8 cellular contexts compared by ENCODE assay signal in the genomic region with DNA sequence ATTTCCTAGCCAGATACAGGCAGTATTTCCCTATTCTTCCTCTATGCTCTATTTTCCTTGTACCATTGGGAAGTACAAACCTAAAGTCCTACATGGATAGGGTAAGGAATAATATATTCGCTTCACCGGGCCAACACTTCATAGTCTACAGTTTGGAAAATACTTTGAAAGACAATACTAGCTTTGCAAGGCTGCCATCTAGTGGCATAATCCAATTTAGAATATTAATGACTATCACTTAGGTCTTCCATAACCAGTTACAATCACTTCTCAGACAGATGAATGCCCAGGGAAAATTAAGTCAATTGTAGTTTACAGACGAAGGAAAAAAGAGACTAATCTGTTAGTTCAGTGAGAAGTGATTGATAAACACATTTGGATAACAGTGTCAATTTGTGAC.
DNase-seq lines count a peak whose midpoint lies in the region; ATAC-seq and TF ChIP-seq lines count a peak whose summit lies in the region.

No MANE protein-coding gene starts in this region.

- H3K27me3 ChIP-seq in Karpas-422 (ENCODE audit: low read length): no peaks in the 10 kb centered on the region
- H3K27me3 ChIP-seq in WERI-Rb-1 (ENCODE audit: insufficient read depth, low read depth, severe bottlenecking): no peaks in the 10 kb centered on the region

- no peaks in the 10 kb centered on the region for H3K79me2 ChIP-seq in Karpas-422 (ENCODE audit: low read length)

- H3K4me1 ChIP-seq in Karpas-422 (ENCODE audit: low read length): no peaks in the 10 kb centered on the region

- H3K36me3 ChIP-seq in Karpas-422 (ENCODE audit: insufficient read depth, low read length) (no peaks in the 10 kb centered on the region), WERI-Rb-1 (no peaks in the 10 kb centered on the region)

- intact Hi-C loops in left colon (cut with DNase I, micrococcal nuclease): no loop called here

- POLR2A ChIA-PET in GM10248 (lab: Yijun Ruan, JAX): no interaction called here

- H3K4me3 ChIP-seq in Karpas-422 (ENCODE audit: low read length) (no peak overlapping the region), WERI-Rb-1 (ENCODE audit: low read depth, low read length) (no peak overlapping the region)

- no peak overlapping the region for H3K4me2 ChIP-seq in Karpas-422 (ENCODE audit: low read depth, low read length, poor library complexity, severe bottlenecking)

- TF ChIP-seq CTCF in 22Rv1 (IDR thresholded peaks at IDR 0.05) (peak; percentile 62), GM10248 (IDR thresholded peaks at IDR 0.05; ENCODE audit: control extremely low read depth, extremely low read depth, low read depth, missing control alignments) (peak; percentile 26), WERI-Rb-1 (IDR thresholded peaks at IDR 0.05; ENCODE audit: low read depth, low read length) (0 out of 2 replicates have a peak, but pooled peaks have one; percentile 4)

- H3K27ac ChIP-seq in 22Rv1 (no peak overlapping the region), Karpas-422 (ENCODE audit: low read length) (no peak overlapping the region), WERI-Rb-1 (no peak overlapping the region)

- ATAC-seq in left colon: peak; percentile 55

- CTCF ChIA-PET in GM10248 (lab: Yijun Ruan, JAX): interaction anchor here (1.1 to 1.5 kb wide), 2 partner anchors 12 to 1455 kb away, joined by 3 to 4 read pairs; no protein-coding TSS in a partner anchor

- H3K9ac ChIP-seq in Karpas-422 (ENCODE audit: low read length): no peak overlapping the region

- H3K9me3 ChIP-seq in Karpas-422 (ENCODE audit: low read length) (no peaks in the 10 kb centered on the region), WERI-Rb-1 (ENCODE audit: severe bottlenecking) (no peaks in the 10 kb centered on the region)

- H2AFZ ChIP-seq in Karpas-422 (ENCODE audit: low read length): no peak overlapping the region

- H4K20me1 ChIP-seq in Karpas-422 (ENCODE audit: insufficient read depth, low read depth, low read length): no peaks in the 10 kb centered on the region

- no peaks in the 10 kb centered on the region for H3K9me2 ChIP-seq in Karpas-422 (replicated peaks; ENCODE audit: insufficient read depth, low read length)

- DNase-seq in GM10248 (ENCODE audit: extremely low spot score) (peak; percentile 2), Karpas-422 (peak; percentile 69), WERI-Rb-1 (no peak), left colon (no peak), activated gamma-delta T cell (lab: John Stamatoyannopoulos, UW) (no peak)
- no peak for DNase-seq in stimulated activated naive CD4-positive, alpha-beta T cell treated with Interleukin-2 at 50 U/mL for 16 hours (lab: John Stamatoyannopoulos, UW)
- no peak for DNase-seq in activated CD8-positive, alpha-beta memory T cell treated with anti-CD3 and anti-CD28 coated beads, Interleukin-2, amount 50 U/mL, for 48 hours

Comparison
In these comparisons a context has a peak if more than half of its experiments do, and no peak if none do; other contexts are left out.
1. CTCF ChIP-seq: peak in every context shown above with its lines; median percentile 62 in 22Rv1; 26 in GM10248; 4 in WERI-Rb-1.
2. DNase-seq: peak in GM10248 (single experiment) and Karpas-422 (single experiment); none in WERI-Rb-1 (single experiment), left colon (0 of 2), activated gamma-delta T cell (single experiment), stimulated activated naive CD4-positive, alpha-beta T cell treated with Interleukin-2 at 50 U/mL for 16 hours (single experiment) and activated CD8-positive, alpha-beta memory T cell treated with anti-CD3 and anti-CD28 coated beads, Interleukin-2, amount 50 U/mL, for 48 hours (single experiment).